In genomic region chr11:7511405-7511804, GRCh38 we compare ENCODE assay signal across 9 cellular contexts. TPM values are rescaled to one million over a fixed set of nuclear protein-coding genes. Genes with fewer than 3 reads are reported as not detected.
DNase-seq lines count a peak whose midpoint lies in the region; ATAC-seq and TF ChIP-seq lines count a peak whose summit lies in the region.
"Had no signal": no experiment of that assay in that cellular context is flagged by ENCODE, and none has a peak within 500 bp of the region (broad histone marks: within the 10 kb centered on the region; RNA-seq: fewer than 3 reads in every experiment).

No MANE protein-coding gene starts in this region.

- WGBS in adrenal gland, 4 donors: 39 to 55% (median 52%) methylated on average over 4 to 5 of the region's 5 CpGs

- H3K4me1 ChIP-seq in adrenal gland (replicated peaks in 1 of 2) (peaks cover 11 to 26% of the 10 kb centered on the region in 2 donors), subcutaneous abdominal adipose tissue (ENCODE audit: control insufficient read depth in 5 of 5, insufficient read depth in 5 of 5, low read length in 5 of 5) (peaks cover 11 to 47% (median 36%) of the 10 kb centered on the region in 5 donors), upper lobe of right lung (peaks cover 26% of the 10 kb centered on the region)
- H3K4me1 ChIP-seq: uterus had no signal

- TF ChIP-seq CTCF in adrenal gland (IDR thresholded peaks at IDR 0.05) (no peak), upper lobe of right lung (IDR thresholded peaks at IDR 0.05) (no peak)

- intact Hi-C loops in adrenal gland (cut with DNase I) (loop anchor here in 1 of 2 donors (10.0 kb wide), 1 partner anchor 153 kb away; no protein-coding TSS in a partner anchor), upper lobe of right lung (cut with DNase I) (no loop called here)

- no peak for TF ChIP-seq POLR2A in adrenal gland (IDR thresholded peaks at IDR 0.05)

- ATAC-seq in left lobe of liver: peak; percentile 24
- ATAC-seq in HG03095 (IDR thresholded peaks at IDR 0.05; ENCODE audit: unreplicated experiment): no peak
- ATAC-seq in HG03521 (IDR thresholded peaks at IDR 0.05; ENCODE audit: unreplicated experiment): no peak
- ATAC-seq in upper lobe of right lung: no peak

- H3K4me3 ChIP-seq in adrenal gland (no peak overlapping the region), subcutaneous abdominal adipose tissue (ENCODE audit: low read depth in 1 of 5, low read length in 5 of 5) (no peak overlapping the region), upper lobe of right lung (no peak overlapping the region)
- H3K4me3 ChIP-seq: uterus had no signal

- peak overlapping the region in 1 of 5 donors; percentile 97 for H3K27ac ChIP-seq in adrenal gland
- H3K27ac ChIP-seq in subcutaneous abdominal adipose tissue (ENCODE audit: low read depth, low read length): peak overlapping the region; percentile 95
- H3K27ac ChIP-seq in upper lobe of right lung: no peak overlapping the region

- no peaks in the 10 kb centered on the region for H3K9me3 ChIP-seq in adrenal gland (replicated peaks in 1 of 3)
- H3K9me3 ChIP-seq in subcutaneous abdominal adipose tissue (ENCODE audit: control insufficient read depth in 5 of 5, low read length in 5 of 5): no peaks in the 10 kb centered on the region
- no peaks in the 10 kb centered on the region for H3K9me3 ChIP-seq in upper lobe of right lung
- H3K9me3 ChIP-seq: uterus had no signal

- peak; percentile 50 for DNase-seq in LHCN-M2 (ENCODE audit: low read depth)
- peak; percentile 17 to 84 (median 45) for DNase-seq in adrenal gland
- peak; percentile 82 for DNase-seq in left lobe of liver (ENCODE audit: low spot score)
- DNase-seq in NCI-H2081 treated with DMSO at 0.1 percent for 48 hours (lab: John Stamatoyannopoulos, UW): no peak
- DNase-seq in upper lobe of right lung: no peak

- peak overlapping the region in 1 of 5 donors; percentile 39 for H3K9ac ChIP-seq in subcutaneous abdominal adipose tissue (ENCODE audit: low read length in 5 of 5)

- H3K36me3 ChIP-seq in adrenal gland (replicated peaks in 1 of 2) (no peaks in the 10 kb centered on the region), subcutaneous abdominal adipose tissue (ENCODE audit: control insufficient read depth in 5 of 5, insufficient read depth in 5 of 5, low read length in 5 of 5) (peaks cover 0 to 4% (median 0%) of the 10 kb centered on the region in 5 donors), upper lobe of right lung (no peaks in the 10 kb centered on the region)
- H3K36me3 ChIP-seq: uterus had no signal

- H3K27me3 ChIP-seq in adrenal gland (no peaks in the 10 kb centered on the region), subcutaneous abdominal adipose tissue (ENCODE audit: control insufficient read depth in 5 of 5, insufficient read depth in 4 of 5, low read length in 5 of 5) (no peaks in the 10 kb centered on the region), upper lobe of right lung (no peaks in the 10 kb centered on the region)
- H3K27me3 ChIP-seq: uterus had no signal

RNA-seq across cellular contexts. Expression of gene PPFIBP2, which starts 2.4 kb away (rescaled TPM):
- total RNA-seq in LHCN-M2 (2014; rRNA removed): 4.7 and 5.0 TPM in 2 replicates
- polyA plus RNA-seq in LHCN-M2 (2012): 10.8 TPM
- 10 to 100 TPM; 11.4 to 36.5 (median 20.7) TPM for total RNA-seq in adrenal gland
- polyA plus RNA-seq in adrenal gland: 10 to 100 TPM; 12.8 to 35.3 (median 21.2) TPM
- 25.2 TPM for total RNA-seq in left lobe of liver
- total RNA-seq in upper lobe of right lung: 26.8 TPM

RNA-seq across cellular contexts. Expression of gene OLFML1, which starts 26.1 kb away (rescaled TPM):
- not detected in 2 replicates for total RNA-seq in LHCN-M2 (2014; rRNA removed)
- not detected for polyA plus RNA-seq in LHCN-M2 (2012)
- total RNA-seq in adrenal gland: 10 to 100 TPM in 2 of 8 donors, 1 to 10 TPM in 6; 4.0 to 12.6 (median 6.7) TPM
- 1 to 10 TPM; 4.8 to 8.0 (median 5.3) TPM for polyA plus RNA-seq in adrenal gland
- 2.2 TPM for total RNA-seq in left lobe of liver
- 30.6 TPM for total RNA-seq in upper lobe of right lung

Comparison
In these comparisons a context has a peak if more than half of its experiments do, and no peak if none do; other contexts are left out.
1. DNase-seq: peak in LHCN-M2 (single experiment), adrenal gland (7 of 7) and left lobe of liver (single experiment); none in NCI-H2081 treated with DMSO at 0.1 percent for 48 hours (single experiment) and upper lobe of right lung (single experiment).